8 cellular contexts compared by ENCODE assay signal in genomic region chr19:43524922-43525835, GRCh38. TPM values are rescaled to one million over a fixed set of nuclear protein-coding genes. Genes with fewer than 3 reads are reported as not detected.
DNase-seq lines count a peak whose midpoint lies in the region; ATAC-seq and TF ChIP-seq lines count a peak whose summit lies in the region.

No MANE protein-coding gene starts in this region.

- peaks cover 11% of the 10 kb centered on the region for H3K4me1 ChIP-seq in neural progenitor cell

- H3K4me2 ChIP-seq in neural progenitor cell, result peak overlapping the region; percentile 92

- peak overlapping the region; percentile 99 for H3K27ac Mint-ChIP-seq in activated T-cell treated with anti-CD3 and anti-CD28 coated beads, Interleukin-2, amount 50 U/mL, for 72 hours
- H3K27ac Mint-ChIP-seq in neural progenitor cell, result no peak overlapping the region

- H3K9ac ChIP-seq in neural progenitor cell, result no peak overlapping the region

- no peaks in the 10 kb centered on the region for H3K9me3 ChIP-seq in neural progenitor cell (ENCODE audit: low read depth)

- H3K4me3 Mint-ChIP-seq in activated T-cell treated with anti-CD3 and anti-CD28 coated beads, Interleukin-2, amount 50 U/mL, for 72 hours, result peak overlapping the region; percentile 89 to 95
- H3K4me3 Mint-ChIP-seq in neural progenitor cell, result peak overlapping the region; percentile 94

- H3K9me3 Mint-ChIP-seq in activated T-cell treated with anti-CD3 and anti-CD28 coated beads, Interleukin-2, amount 50 U/mL, for 72 hours, result no peaks in the 10 kb centered on the region
- H3K9me3 Mint-ChIP-seq in neural progenitor cell, result no peaks in the 10 kb centered on the region

- no peaks in the 10 kb centered on the region for H3K36me3 ChIP-seq in neural progenitor cell

- peaks cover 13% of the 10 kb centered on the region for H4K20me1 ChIP-seq in neural progenitor cell (ENCODE audit: low read depth)

- H3K4me1 Mint-ChIP-seq in activated T-cell treated with anti-CD3 and anti-CD28 coated beads, Interleukin-2, amount 50 U/mL, for 72 hours (ENCODE audit: low read depth), result peaks cover 36% of the 10 kb centered on the region
- H3K4me1 Mint-ChIP-seq in neural progenitor cell, result peaks cover 15% of the 10 kb centered on the region

- no peak overlapping the region for H2AFZ ChIP-seq in neural progenitor cell (replicated peaks)

- peaks cover 9% of the 10 kb centered on the region for H3F3A ChIP-seq in neural progenitor cell (ENCODE audit: low read depth)

- ATAC-seq in activated T-cell treated with anti-CD3 and anti-CD28 coated beads, Interleukin-2, amount 50 U/mL, for 72 hours (replicated peaks in 1 of 2), result peak; percentile 57 to 64

- H3K27me3 ChIP-seq in neural progenitor cell, result peaks cover 23% of the 10 kb centered on the region

- TF ChIP-seq CTCF in GM12875 (IDR thresholded peaks at IDR 0.05; ENCODE audit: borderline replicate concordance, insufficient read depth, low read depth, low read length), result no peak
- TF ChIP-seq CTCF in neural progenitor cell (IDR thresholded peaks at IDR 0.05), result no peak

- H3K4me3 ChIP-seq in GM12875 (ENCODE audit: low read depth, low read length) (peak overlapping the region; percentile 76), neural progenitor cell (peak overlapping the region; percentile 82)

- DNase-seq in LHCN-M2 (ENCODE audit: low read depth) (peak; percentile 39), foreskin melanocyte (peak; percentile 52), neural progenitor cell (ENCODE audit: low spot score) (peak; percentile 38), DMS 273 (lab: John Stamatoyannopoulos, UW; ENCODE audit: unreplicated experiment) (no peak), NCI-H526 treated with DMSO at 0.1 percent for 48 hours (lab: John Stamatoyannopoulos, UW) (no peak), NCI-H2029 treated with DMSO at 0.1 percent for 48 hours (lab: John Stamatoyannopoulos, UW) (no peak)
- DNase-seq in activated T-cell treated with anti-CD3 and anti-CD28 coated beads, Interleukin-2, amount 50 U/mL, for 72 hours, result peak; percentile 40 to 44

- H3K27me3 Mint-ChIP-seq in activated T-cell treated with anti-CD3 and anti-CD28 coated beads, Interleukin-2, amount 50 U/mL, for 72 hours (ENCODE audit: low read depth), result no peaks in the 10 kb centered on the region
- peaks cover 2% of the 10 kb centered on the region for H3K27me3 Mint-ChIP-seq in neural progenitor cell (ENCODE audit: insufficient read depth, low read depth)

- peaks cover 0 to 12% of the 10 kb centered on the region in 2 donors for H3K36me3 Mint-ChIP-seq in activated T-cell treated with anti-CD3 and anti-CD28 coated beads, Interleukin-2, amount 50 U/mL, for 72 hours (ENCODE audit: insufficient read depth in 2 of 2)
- H3K36me3 Mint-ChIP-seq in neural progenitor cell, result no peaks in the 10 kb centered on the region

- no peaks in the 10 kb centered on the region for H3K79me2 ChIP-seq in neural progenitor cell (ENCODE audit: low read depth)

- H3K27ac ChIP-seq in neural progenitor cell, result no peak overlapping the region

RNA-seq across cellular contexts. Expression of gene ETHE1, which starts 1.8 kb away (rescaled TPM):
- total RNA-seq in LHCN-M2 (2014; rRNA removed), result 40.0 and 40.8 TPM in 2 replicates
- 51.1 TPM for polyA plus RNA-seq in LHCN-M2 (2012)
- total RNA-seq in activated T-cell treated with anti-CD3 and anti-CD28 coated beads, Interleukin-2, amount 50 U/mL, for 72 hours, result 100 to 1,000 TPM; 101 to 125 TPM
- total RNA-seq in neural progenitor cell (ENCODE audit: low replicate concordance), result 13.6 and 27.8 TPM in 2 replicates

RNA-seq across cellular contexts. Expression of gene ZNF575, which starts 7.8 kb away (rescaled TPM):
- total RNA-seq in LHCN-M2 (2014; rRNA removed) (1.5 TPM in 1 of 2 replicates, not detected in the other), neural progenitor cell (ENCODE audit: low replicate concordance) (not detected in 2 replicates)
- polyA plus RNA-seq in LHCN-M2 (2012), result 3.0 TPM
- total RNA-seq in activated T-cell treated with anti-CD3 and anti-CD28 coated beads, Interleukin-2, amount 50 U/mL, for 72 hours, result 1 to 10 TPM; 3.2 to 4.3 TPM

RNA-seq across cellular contexts. Expression of gene PHLDB3, which starts 20.6 kb away (rescaled TPM):
- total RNA-seq in LHCN-M2 (2014; rRNA removed), result 7.9 and 10.0 TPM in 2 replicates
- polyA plus RNA-seq in LHCN-M2 (2012), result 5.0 TPM
- 10 to 100 TPM; 22.4 to 26.1 TPM for total RNA-seq in activated T-cell treated with anti-CD3 and anti-CD28 coated beads, Interleukin-2, amount 50 U/mL, for 72 hours
- 3.4 and 21.9 TPM in 2 replicates for total RNA-seq in neural progenitor cell (ENCODE audit: low replicate concordance)

RNA-seq across cellular contexts. Expression of gene XRCC1, which starts 50.1 kb away (rescaled TPM):
- total RNA-seq in LHCN-M2 (2014; rRNA removed) (46.6 and 46.8 TPM in 2 replicates), neural progenitor cell (ENCODE audit: low replicate concordance) (33.8 and 88.8 TPM in 2 replicates)
- 38.5 TPM for polyA plus RNA-seq in LHCN-M2 (2012)
- total RNA-seq in activated T-cell treated with anti-CD3 and anti-CD28 coated beads, Interleukin-2, amount 50 U/mL, for 72 hours, result 10 to 100 TPM; 58.4 to 66.7 TPM

RNA-seq across cellular contexts. Expression of gene PINLYP, which starts 50.4 kb away (rescaled TPM):
- total RNA-seq in LHCN-M2 (2014; rRNA removed) (0.29 TPM in 1 of 2 replicates, not detected in the other), neural progenitor cell (ENCODE audit: low replicate concordance) (4.0 and 8.6 TPM in 2 replicates)
- 0.41 TPM for polyA plus RNA-seq in LHCN-M2 (2012)
- 10 to 100 TPM in 1 of 2 donors, 1 to 10 TPM in 1; 8.9 to 18.1 TPM for total RNA-seq in activated T-cell treated with anti-CD3 and anti-CD28 coated beads, Interleukin-2, amount 50 U/mL, for 72 hours

Comparison
In these comparisons a context has a peak if more than half of its experiments do, and no peak if none do; other contexts are left out.
1. DNase-seq: peak in LHCN-M2 (single experiment), activated T-cell treated with anti-CD3 and anti-CD28 coated beads, Interleukin-2, amount 50 U/mL, for 72 hours (2 of 2), foreskin melanocyte (single experiment) and neural progenitor cell (single experiment); none in DMS 273 (single experiment), NCI-H526 treated with DMSO at 0.1 percent for 48 hours (single experiment) and NCI-H2029 treated with DMSO at 0.1 percent for 48 hours (single experiment).